Comparison of ENCODE assay signal across 1 cellular context in the genomic region with DNA sequence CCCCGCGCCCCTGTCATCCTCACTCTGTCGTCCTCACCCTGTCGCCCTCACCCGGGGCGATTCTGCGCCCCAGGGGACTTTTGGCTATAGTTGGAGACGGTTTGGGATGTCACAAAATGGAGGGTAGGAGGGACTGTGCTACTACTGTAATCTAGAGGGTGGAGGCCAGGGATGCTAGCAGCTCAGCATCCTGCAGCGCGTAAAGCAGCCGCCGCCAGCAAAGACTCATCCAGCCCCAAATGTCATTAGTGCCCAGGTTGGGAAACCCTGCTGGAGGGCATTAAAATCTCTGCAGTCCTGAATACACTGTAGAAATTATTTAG.
TF ChIP-seq lines count a peak whose summit lies in the region.

No MANE protein-coding gene starts in this region.

TF ChIP-seq in HepG2, 621 proteins besides CTCF, POLR2A, EP300 and RAD21:
- no peak for TF ChIP-seq MIXL1 (CRISPR knock-in tag; IDR thresholded peaks at IDR 0.05)
- TF ChIP-seq, protein P1, sequence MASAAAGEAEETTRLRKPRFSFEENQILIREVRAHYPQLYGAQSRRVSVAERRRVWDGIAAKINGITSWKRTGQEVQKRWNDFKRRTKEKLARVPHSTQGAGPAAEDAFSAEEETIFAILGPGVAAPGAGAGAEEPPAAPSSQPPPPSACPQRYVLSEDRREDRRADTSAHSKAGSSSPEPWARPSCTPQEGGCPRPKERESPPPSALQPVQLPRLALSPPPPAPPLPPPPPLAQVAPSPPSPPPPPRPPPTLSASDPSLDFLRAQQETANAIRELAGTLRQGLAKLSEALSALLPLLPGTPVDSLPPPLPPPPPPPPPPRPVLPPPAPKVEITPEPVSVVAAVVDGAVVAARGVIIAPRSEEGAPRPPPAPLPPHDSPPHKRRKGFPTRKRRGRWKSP (CRISPR knock-in tag; IDR thresholded peaks at IDR 0.05), result 0 out of 2 replicates have a peak, but pooled peaks have one; percentile 0
- no peak for TF ChIP-seq GPN1 (CRISPR knock-in tag; IDR thresholded peaks at IDR 0.05; ENCODE audit: borderline replicate concordance)
- TF ChIP-seq ZNF20 (CRISPR knock-in tag; IDR thresholded peaks at IDR 0.05), result no peak
- no peak for TF ChIP-seq ZNF430 (CRISPR knock-in tag; IDR thresholded peaks at IDR 0.05)
- no peak for TF ChIP-seq ZNF557 (CRISPR knock-in tag; IDR thresholded peaks at IDR 0.05)
- TF ChIP-seq KDM5A (IDR thresholded peaks at IDR 0.05; ENCODE audit: borderline replicate concordance, low read length), result peak; percentile 81
- TF ChIP-seq, protein P2, sequence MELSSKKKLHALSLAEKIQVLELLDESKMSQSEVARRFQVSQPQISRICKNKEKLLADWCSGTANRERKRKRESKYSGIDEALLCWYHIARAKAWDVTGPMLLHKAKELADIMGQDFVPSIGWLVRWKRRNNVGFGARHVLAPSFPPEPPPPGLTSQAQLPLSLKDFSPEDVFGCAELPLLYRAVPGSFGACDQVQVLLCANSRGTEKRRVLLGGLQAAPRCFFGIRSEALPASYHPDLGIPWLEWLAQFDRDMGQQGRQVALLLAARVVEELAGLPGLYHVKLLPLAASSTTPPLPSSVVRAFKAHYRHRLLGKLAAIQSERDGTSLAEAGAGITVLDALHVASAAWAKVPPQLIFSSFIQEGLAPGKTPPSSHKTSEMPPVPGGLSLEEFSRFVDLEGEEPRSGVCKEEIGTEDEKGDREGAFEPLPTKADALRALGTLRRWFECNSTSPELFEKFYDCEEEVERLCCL (CRISPR knock-in tag; IDR thresholded peaks at IDR 0.05; ENCODE audit: borderline replicate concordance), result 0 out of 2 replicates have a peak, but pooled peaks have one; percentile 13
- TF ChIP-seq, protein P3, sequence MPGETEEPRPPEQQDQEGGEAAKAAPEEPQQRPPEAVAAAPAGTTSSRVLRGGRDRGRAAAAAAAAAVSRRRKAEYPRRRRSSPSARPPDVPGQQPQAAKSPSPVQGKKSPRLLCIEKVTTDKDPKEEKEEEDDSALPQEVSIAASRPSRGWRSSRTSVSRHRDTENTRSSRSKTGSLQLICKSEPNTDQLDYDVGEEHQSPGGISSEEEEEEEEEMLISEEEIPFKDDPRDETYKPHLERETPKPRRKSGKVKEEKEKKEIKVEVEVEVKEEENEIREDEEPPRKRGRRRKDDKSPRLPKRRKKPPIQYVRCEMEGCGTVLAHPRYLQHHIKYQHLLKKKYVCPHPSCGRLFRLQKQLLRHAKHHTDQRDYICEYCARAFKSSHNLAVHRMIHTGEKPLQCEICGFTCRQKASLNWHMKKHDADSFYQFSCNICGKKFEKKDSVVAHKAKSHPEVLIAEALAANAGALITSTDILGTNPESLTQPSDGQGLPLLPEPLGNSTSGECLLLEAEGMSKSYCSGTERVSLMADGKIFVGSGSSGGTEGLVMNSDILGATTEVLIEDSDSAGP (CRISPR knock-in tag; IDR thresholded peaks at IDR 0.05; ENCODE audit: borderline replicate concordance), result peak; percentile 41; the same call in 1 of the 2 replicates
- TF ChIP-seq NPAS2 (CRISPR knock-in tag; IDR thresholded peaks at IDR 0.05; ENCODE audit: borderline replicate concordance), result no peak
- no peak for TF ChIP-seq PAWR (CRISPR knock-in tag; IDR thresholded peaks at IDR 0.05; ENCODE audit: borderline replicate concordance)
- TF ChIP-seq XRCC5 (optimal IDR thresholded peaks at IDR 0.05; ENCODE audit: low read length), result peak; percentile 1
- TF ChIP-seq, protein P4, sequence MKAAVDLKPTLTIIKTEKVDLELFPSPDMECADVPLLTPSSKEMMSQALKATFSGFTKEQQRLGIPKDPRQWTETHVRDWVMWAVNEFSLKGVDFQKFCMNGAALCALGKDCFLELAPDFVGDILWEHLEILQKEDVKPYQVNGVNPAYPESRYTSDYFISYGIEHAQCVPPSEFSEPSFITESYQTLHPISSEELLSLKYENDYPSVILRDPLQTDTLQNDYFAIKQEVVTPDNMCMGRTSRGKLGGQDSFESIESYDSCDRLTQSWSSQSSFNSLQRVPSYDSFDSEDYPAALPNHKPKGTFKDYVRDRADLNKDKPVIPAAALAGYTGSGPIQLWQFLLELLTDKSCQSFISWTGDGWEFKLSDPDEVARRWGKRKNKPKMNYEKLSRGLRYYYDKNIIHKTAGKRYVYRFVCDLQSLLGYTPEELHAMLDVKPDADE (CRISPR knock-in tag; IDR thresholded peaks at IDR 0.05), result no peak
- TF ChIP-seq HIVEP1 (CRISPR knock-in tag; IDR thresholded peaks at IDR 0.05), result peak; percentile 5; the same call in 1 of the 2 replicates
- no peak for TF ChIP-seq JDP2 (CRISPR knock-in tag; IDR thresholded peaks at IDR 0.05; ENCODE audit: borderline replicate concordance)
- peak; percentile 0 for TF ChIP-seq ZNF883 (CRISPR knock-in tag; IDR thresholded peaks at IDR 0.05; ENCODE audit: not compliant biosample characterization)
- no peak for TF ChIP-seq TCF7 (IDR thresholded peaks at IDR 0.05; ENCODE audit: low read depth)
- TF ChIP-seq, protein P5, sequence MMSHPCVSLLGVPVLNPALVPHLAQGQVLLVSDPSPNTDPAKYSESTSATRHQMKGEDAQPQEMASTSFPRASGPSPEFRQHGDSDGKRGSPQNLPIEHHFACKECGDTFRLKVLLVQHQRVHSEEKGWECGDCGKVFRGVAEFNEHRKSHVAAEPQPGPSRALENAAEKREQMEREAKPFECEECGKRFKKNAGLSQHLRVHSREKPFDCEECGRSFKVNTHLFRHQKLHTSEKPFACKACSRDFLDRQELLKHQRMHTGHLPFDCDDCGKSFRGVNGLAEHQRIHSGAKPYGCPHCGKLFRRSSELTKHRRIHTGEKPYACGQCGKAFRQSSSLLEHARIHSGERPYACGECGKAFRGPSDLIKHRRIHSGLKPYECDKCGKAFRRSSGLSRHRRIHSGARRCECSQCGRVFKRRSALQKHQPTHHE (CRISPR knock-in tag; IDR thresholded peaks at IDR 0.05; ENCODE audit: borderline replicate concordance), result 0 out of 2 replicates have a peak, but pooled peaks have one; percentile 9
- TF ChIP-seq ZNF496 (CRISPR knock-in tag; IDR thresholded peaks at IDR 0.05; ENCODE audit: insufficient replicate concordance), result no peak
- TF ChIP-seq DR1 (CRISPR knock-in tag; IDR thresholded peaks at IDR 0.05), result no peak
- TF ChIP-seq, protein P6, sequence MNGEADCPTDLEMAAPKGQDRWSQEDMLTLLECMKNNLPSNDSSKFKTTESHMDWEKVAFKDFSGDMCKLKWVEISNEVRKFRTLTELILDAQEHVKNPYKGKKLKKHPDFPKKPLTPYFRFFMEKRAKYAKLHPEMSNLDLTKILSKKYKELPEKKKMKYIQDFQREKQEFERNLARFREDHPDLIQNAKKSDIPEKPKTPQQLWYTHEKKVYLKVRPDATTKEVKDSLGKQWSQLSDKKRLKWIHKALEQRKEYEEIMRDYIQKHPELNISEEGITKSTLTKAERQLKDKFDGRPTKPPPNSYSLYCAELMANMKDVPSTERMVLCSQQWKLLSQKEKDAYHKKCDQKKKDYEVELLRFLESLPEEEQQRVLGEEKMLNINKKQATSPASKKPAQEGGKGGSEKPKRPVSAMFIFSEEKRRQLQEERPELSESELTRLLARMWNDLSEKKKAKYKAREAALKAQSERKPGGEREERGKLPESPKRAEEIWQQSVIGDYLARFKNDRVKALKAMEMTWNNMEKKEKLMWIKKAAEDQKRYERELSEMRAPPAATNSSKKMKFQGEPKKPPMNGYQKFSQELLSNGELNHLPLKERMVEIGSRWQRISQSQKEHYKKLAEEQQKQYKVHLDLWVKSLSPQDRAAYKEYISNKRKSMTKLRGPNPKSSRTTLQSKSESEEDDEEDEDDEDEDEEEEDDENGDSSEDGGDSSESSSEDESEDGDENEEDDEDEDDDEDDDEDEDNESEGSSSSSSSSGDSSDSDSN (CRISPR knock-in tag; IDR thresholded peaks at IDR 0.05), result peak; percentile 5; the same call in 1 of the 2 replicates
- TF ChIP-seq FOXJ3 (CRISPR knock-in tag; IDR thresholded peaks at IDR 0.05; ENCODE audit: borderline replicate concordance), result 0 out of 2 replicates have a peak, but pooled peaks have one; percentile 9
- no peak for TF ChIP-seq ZNF451 (CRISPR knock-in tag; IDR thresholded peaks at IDR 0.05)
TF ChIP-seq in HepG2: peak in this region for 10.
